In the genomic region with DNA sequence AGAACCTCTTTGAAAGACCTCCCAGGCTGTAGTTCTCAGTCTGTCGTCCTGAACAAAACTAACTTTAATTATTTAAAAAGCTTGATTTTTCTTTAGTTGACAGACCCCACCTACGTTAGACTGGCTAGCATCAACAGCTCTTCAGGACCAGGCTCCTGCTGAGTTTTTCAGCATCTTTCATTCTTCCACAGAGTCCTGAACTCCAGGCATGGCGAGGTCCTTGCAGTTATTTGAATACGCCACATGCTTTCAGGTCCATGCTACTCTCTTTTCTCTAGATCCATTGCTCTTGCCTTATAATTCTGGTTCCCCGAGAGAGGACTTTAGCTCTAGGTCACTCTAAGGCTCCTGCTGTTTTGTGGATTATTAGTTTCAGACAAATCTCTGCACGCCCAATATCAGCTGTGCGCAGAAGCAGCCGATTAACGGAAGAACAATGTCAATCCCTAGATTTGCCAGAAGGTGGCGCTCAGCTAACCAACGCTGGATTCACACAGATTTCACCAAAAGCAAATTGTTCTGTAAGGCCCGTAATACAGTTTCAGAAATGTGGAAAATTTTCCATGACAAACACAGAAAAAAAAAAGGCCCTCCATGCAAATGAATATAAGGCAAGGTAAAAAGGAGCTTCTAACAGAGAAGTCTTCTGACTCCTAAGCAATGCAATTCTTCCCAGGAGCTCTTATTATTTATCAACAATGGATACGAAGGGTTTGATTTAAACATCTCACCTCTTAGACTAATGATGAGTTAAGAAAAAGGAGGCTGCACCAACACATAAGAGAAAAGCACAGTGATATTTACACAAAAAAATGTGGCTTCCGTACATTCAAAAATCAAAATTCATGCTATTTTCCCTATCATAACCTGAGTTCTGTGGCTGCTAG, we compare ENCODE assay signal across 9 cellular contexts. TPM values are rescaled to one million over a fixed set of nuclear protein-coding genes. Genes with fewer than 3 reads are reported as not detected.
DNase-seq lines count a peak whose midpoint lies in the region; ATAC-seq and TF ChIP-seq lines count a peak whose summit lies in the region.
"Had no signal": no experiment of that assay in that cellular context is flagged by ENCODE, and none has a peak within 500 bp of the region (broad histone marks: within the 10 kb centered on the region; RNA-seq: fewer than 3 reads in every experiment).

No MANE protein-coding gene starts in this region.

- peak in 1 of 2 donors; percentile 22 for TF ChIP-seq EP300 in tibial nerve (IDR thresholded peaks at IDR 0.05)

- 31 to 33% methylated on average over 14 of the region's 14 CpGs for WGBS in tibial nerve, 2 donors

- DNase-seq in NCI-H2196 (lab: John Stamatoyannopoulos, UW; ENCODE audit: unreplicated experiment) (peak; percentile 36), NCI-H2196 treated with DMSO at 0.1 percent for 48 hours (lab: John Stamatoyannopoulos, UW; ENCODE audit: unreplicated experiment) (no peak), M059J (ENCODE audit: low read depth) (peak; percentile 52), epithelial cell of proximal tubule (ENCODE audit: low read depth) (no peak), tibial nerve (ENCODE audit: low spot score in 2 of 2) (peak in 1 of 2 donors; percentile 34)
- peak; percentile 22 to 38 for DNase-seq in activated CD4-positive, alpha-beta T cell treated with anti-CD3 and anti-CD28 coated beads for 24 hours (ENCODE audit: low read depth in 2 of 2)
- peak in 5 of 9 donors; percentile 10 to 43 (median 33) for DNase-seq in naive thymus-derived CD4-positive, alpha-beta T cell

- CTCF ChIA-PET in naive thymus-derived CD4-positive, alpha-beta T cell (lab: Charles Lee), result interaction anchor here (0.6 to 2.2 kb wide), 4 partner anchors 13 to 534 kb away, joined by 3 to 15 read pairs (median 4); no protein-coding TSS in a partner anchor

- H3K4me3 ChIP-seq in epithelial cell of proximal tubule (ENCODE audit: low read depth, low read length) (no peak overlapping the region), tibial nerve (no peak overlapping the region)
- no peak overlapping the region for H3K4me3 ChIP-seq in naive thymus-derived CD4-positive, alpha-beta T cell (ENCODE audit: low read length)

- H3K27ac Mint-ChIP-seq in naive thymus-derived CD4-positive, alpha-beta T cell, result no peak overlapping the region
- H3K27ac Mint-ChIP-seq: activated naive CD4-positive, alpha-beta T cell treated with anti-CD3 and anti-CD28 coated beads, Interleukin-2, amount 50 U/mL, for 24 hours had no signal

- no peaks in the 10 kb centered on the region for H3K9me3 ChIP-seq in naive thymus-derived CD4-positive, alpha-beta T cell (ENCODE audit: control insufficient read depth in 2 of 3, low read length in 3 of 3)
- H3K9me3 ChIP-seq in tibial nerve, result no peaks in the 10 kb centered on the region

- no peaks in the 10 kb centered on the region for H3K36me3 ChIP-seq in naive thymus-derived CD4-positive, alpha-beta T cell (ENCODE audit: control insufficient read depth in 2 of 3, insufficient read depth in 3 of 3, low read length in 3 of 3)
- no peaks in the 10 kb centered on the region for H3K36me3 ChIP-seq in tibial nerve

- intact Hi-C loops in naive thymus-derived CD4-positive, alpha-beta T cell (cut with micrococcal nuclease), result loop anchor here (1.0 to 10.0 kb wide), 3 partner anchors 110 to 533 kb away; a partner anchor contains a TSS

- peak; percentile 45 for ATAC-seq in naive thymus-derived CD4-positive, alpha-beta T cell
- ATAC-seq in GM21723 (IDR thresholded peaks at IDR 0.05; ENCODE audit: unreplicated experiment), result no peak

- no peak overlapping the region for H3K4me3 Mint-ChIP-seq in naive thymus-derived CD4-positive, alpha-beta T cell
- H3K4me3 Mint-ChIP-seq: activated naive CD4-positive, alpha-beta T cell treated with anti-CD3 and anti-CD28 coated beads, Interleukin-2, amount 50 U/mL, for 24 hours had no signal

- H3K27me3 ChIP-seq in naive thymus-derived CD4-positive, alpha-beta T cell (ENCODE audit: control insufficient read depth in 2 of 2, insufficient read depth in 2 of 2, low read length in 2 of 2), result no peaks in the 10 kb centered on the region
- H3K27me3 ChIP-seq in tibial nerve, result peaks cover 0 to 9% of the 10 kb centered on the region in 2 donors

- no peak overlapping the region for H3K27ac ChIP-seq in naive thymus-derived CD4-positive, alpha-beta T cell (ENCODE audit: low read depth, low read length)
- no peak overlapping the region for H3K27ac ChIP-seq in tibial nerve

- POLR2A ChIA-PET in naive thymus-derived CD4-positive, alpha-beta T cell (lab: Charles Lee), result no interaction called here

- peaks cover 0 to 7% (median 4%) of the 10 kb centered on the region in 7 donors for H3K4me1 Mint-ChIP-seq in naive thymus-derived CD4-positive, alpha-beta T cell

- TF ChIP-seq CTCF in epithelial cell of proximal tubule (conservative IDR thresholded peaks at IDR 0.05; ENCODE audit: low read depth, low read length) (peak; percentile 82), tibial nerve (IDR thresholded peaks at IDR 0.05) (peak; percentile 48 to 69 (median 56))

- H3K27me3 Mint-ChIP-seq in naive thymus-derived CD4-positive, alpha-beta T cell, result peaks cover 10 to 19% (median 17%) of the 10 kb centered on the region in 5 donors

- no peak for TF ChIP-seq POLR2A in tibial nerve (IDR thresholded peaks at IDR 0.05)

- no peaks in the 10 kb centered on the region for H3K36me3 Mint-ChIP-seq in naive thymus-derived CD4-positive, alpha-beta T cell
- H3K36me3 Mint-ChIP-seq: activated naive CD4-positive, alpha-beta T cell treated with anti-CD3 and anti-CD28 coated beads, Interleukin-2, amount 50 U/mL, for 24 hours had no signal

- H3K4me1 ChIP-seq in naive thymus-derived CD4-positive, alpha-beta T cell (ENCODE audit: control insufficient read depth in 2 of 2, insufficient read depth in 2 of 2, low read length in 2 of 2), result no peaks in the 10 kb centered on the region
- no peaks in the 10 kb centered on the region for H3K4me1 ChIP-seq in tibial nerve

- H3K9me3 Mint-ChIP-seq in naive thymus-derived CD4-positive, alpha-beta T cell, result no peaks in the 10 kb centered on the region
- H3K9me3 Mint-ChIP-seq: activated naive CD4-positive, alpha-beta T cell treated with anti-CD3 and anti-CD28 coated beads, Interleukin-2, amount 50 U/mL, for 24 hours had no signal

RNA-seq across cellular contexts. Expression of a gene that starts 33.5 kb away (rescaled TPM):
- total RNA-seq in M059J (2014; rRNA removed; shearing (Covaris generic)), result 0.10 TPM in 1 of 2 replicates, not detected in the other
- total RNA-seq in epithelial cell of proximal tubule (0.58 and 2.7 TPM in 2 replicates), tibial nerve (not detected)
- not detected for total RNA-seq in naive thymus-derived CD4-positive, alpha-beta T cell
- polyA plus RNA-seq in naive thymus-derived CD4-positive, alpha-beta T cell, result not detected

Comparison
In these comparisons a context has a peak if more than half of its experiments do, and no peak if none do; other contexts are left out.
1. DNase-seq: peak in NCI-H2196 (single experiment), M059J (single experiment), activated CD4-positive, alpha-beta T cell treated with anti-CD3 and anti-CD28 coated beads for 24 hours (2 of 2) and naive thymus-derived CD4-positive, alpha-beta T cell (5 of 9); none in NCI-H2196 treated with DMSO at 0.1 percent for 48 hours (single experiment) and epithelial cell of proximal tubule (single experiment).